In the genomic region with DNA sequence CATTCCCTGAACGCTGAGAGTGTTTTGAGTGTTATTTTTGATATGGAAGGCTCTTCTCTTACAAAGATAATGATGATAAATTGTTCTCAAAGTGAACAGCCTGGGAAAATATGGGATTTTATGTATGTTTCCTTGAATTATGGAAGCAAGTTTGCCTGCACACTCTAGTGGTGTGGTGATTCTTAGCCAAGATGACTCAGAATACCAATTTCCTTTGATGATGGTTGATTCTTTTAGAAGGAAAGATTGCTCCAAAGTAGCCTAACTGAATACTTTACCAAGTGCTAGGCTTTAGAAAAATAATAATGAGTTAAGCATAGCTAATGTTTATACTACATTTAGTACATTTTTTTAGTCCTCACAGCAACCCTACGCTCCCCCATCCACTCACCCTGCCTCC, we compare ENCODE assay signal across 18 cellular contexts.
DNase-seq lines count a peak whose midpoint lies in the region; ATAC-seq and TF ChIP-seq lines count a peak whose summit lies in the region.
"Had no signal": no experiment of that assay in that cellular context is flagged by ENCODE, and none has a peak within 500 bp of the region (broad histone marks: within the 10 kb centered on the region; RNA-seq: fewer than 3 reads in every experiment).

No MANE protein-coding gene starts in this region.

- peaks cover 94% of the 10 kb centered on the region for H4K20me1 ChIP-seq in BLaER1

- H3K27ac ChIP-seq in BLaER1: peak overlapping the region; percentile 53

- intact Hi-C loops in activated B cell treated with CpG ODN at 0.5 μM for 24 hours (cut with micrococcal nuclease): no loop called here

- H3K4me1 Mint-ChIP-seq in activated B cell treated with CpG ODN at 0.5 μM for 24 hours: peaks cover 90% of the 10 kb centered on the region
- H3K4me1 Mint-ChIP-seq in naive thymus-derived CD8-positive, alpha-beta T cell: peaks cover 4 to 53% (median 48%) of the 10 kb centered on the region in 4 donors

- H3K27ac Mint-ChIP-seq in activated B cell treated with CpG ODN at 0.5 μM for 24 hours: peak overlapping the region; percentile 63
- H3K27ac Mint-ChIP-seq in naive thymus-derived CD8-positive, alpha-beta T cell: peak overlapping the region in 8 of 10 donors; percentile 3 to 94 (median 72)
- H3K27ac Mint-ChIP-seq: CD8-positive, alpha-beta memory T cell; HFFc6 had no signal

- H3K4me3 Mint-ChIP-seq in activated B cell treated with CpG ODN at 0.5 μM for 24 hours: no peak overlapping the region
- H3K4me3 Mint-ChIP-seq in naive thymus-derived CD8-positive, alpha-beta T cell: peak overlapping the region in 6 of 10 donors; percentile 35 to 57 (median 46)
- H3K4me3 Mint-ChIP-seq: HFFc6 had no signal

- ATAC-seq in activated B cell treated with CpG ODN at 0.5 μM for 24 hours (ENCODE audit: low read depth): no peak
- ATAC-seq in naive thymus-derived CD8-positive, alpha-beta T cell: no peak

- no peak for TF ChIP-seq CTCF in activated B cell treated with CpG ODN at 0.5 μM for 24 hours (IDR thresholded peaks at IDR 0.05)

- H3K27me3 Mint-ChIP-seq in activated B cell treated with CpG ODN at 0.5 μM for 24 hours: no peaks in the 10 kb centered on the region
- peaks cover 0 to 2% (median 0%) of the 10 kb centered on the region in 5 donors for H3K27me3 Mint-ChIP-seq in naive thymus-derived CD8-positive, alpha-beta T cell

- peaks cover 87% of the 10 kb centered on the region for H3K36me3 ChIP-seq in BLaER1

- 0 out of 2 replicates have a peak overlapping the region, but pooled peaks have one; percentile 10 for H3K9ac ChIP-seq in BLaER1

- peaks cover 94% of the 10 kb centered on the region for H3K4me1 ChIP-seq in BLaER1

- no peaks in the 10 kb centered on the region for H3K9me3 Mint-ChIP-seq in activated B cell treated with CpG ODN at 0.5 μM for 24 hours
- no peaks in the 10 kb centered on the region for H3K9me3 Mint-ChIP-seq in naive thymus-derived CD8-positive, alpha-beta T cell
- H3K9me3 Mint-ChIP-seq: CD8-positive, alpha-beta memory T cell had no signal

- H3K9me3 ChIP-seq in BLaER1: no peaks in the 10 kb centered on the region

- H3K27me3 ChIP-seq in BLaER1: no peaks in the 10 kb centered on the region

- H3K4me3 ChIP-seq in BLaER1: no peak overlapping the region

- POLR2A ChIA-PET in activated B cell treated with CpG ODN at 0.5 μM for 24 hours (lab: Charles Lee): interaction anchor here (0.7 kb wide), 1 partner anchor 776 kb away, joined by 5 read pairs; no protein-coding TSS in a partner anchor
- POLR2A ChIA-PET in naive thymus-derived CD8-positive, alpha-beta T cell (lab: Charles Lee): no interaction called here

- CTCF ChIA-PET in activated B cell treated with CpG ODN at 0.5 μM for 24 hours (lab: Charles Lee): interaction anchor here (0.8 to 1.1 kb wide), 4 partner anchors 24 to 681 kb away, joined by 3 to 4 read pairs (median 3); no protein-coding TSS in a partner anchor

- DNase-seq in DMS53 treated with DMSO at 0.1 percent for 48 hours (lab: John Stamatoyannopoulos, UW; ENCODE audit: unreplicated experiment) (peak; percentile 9), activated B cell treated with CpG ODN at 0.5 μM for 24 hours (no peak), NCI-H524 treated with DMSO at 0.1 percent for 48 hours (lab: John Stamatoyannopoulos, UW) (no peak), kidney tubule cell (ENCODE audit: low spot score) (no peak), cerebellum (ENCODE audit: low spot score) (no peak)
- DNase-seq in naive thymus-derived CD8-positive, alpha-beta T cell: no peak
- DNase-seq: AML-193, DND-41, HFFc6, Kasumi-1, MM.1S, NCI-H1092 treated with DMSO at 0.1 percent for 48 hours, NCI-H2107, NCI-H2227 treated with DMSO at 0.1 percent for 48 hours, NCI-H524, RPMI8226 had no signal

- peaks cover 39% of the 10 kb centered on the region for H3K36me3 Mint-ChIP-seq in activated B cell treated with CpG ODN at 0.5 μM for 24 hours (ENCODE audit: low read depth)
- no peaks in the 10 kb centered on the region for H3K36me3 Mint-ChIP-seq in naive thymus-derived CD8-positive, alpha-beta T cell
- H3K36me3 Mint-ChIP-seq: CD8-positive, alpha-beta memory T cell had no signal

- peak overlapping the region; percentile 65 for H3K4me2 ChIP-seq in BLaER1
